23 cellular contexts compared by ENCODE assay signal in the genomic region with DNA sequence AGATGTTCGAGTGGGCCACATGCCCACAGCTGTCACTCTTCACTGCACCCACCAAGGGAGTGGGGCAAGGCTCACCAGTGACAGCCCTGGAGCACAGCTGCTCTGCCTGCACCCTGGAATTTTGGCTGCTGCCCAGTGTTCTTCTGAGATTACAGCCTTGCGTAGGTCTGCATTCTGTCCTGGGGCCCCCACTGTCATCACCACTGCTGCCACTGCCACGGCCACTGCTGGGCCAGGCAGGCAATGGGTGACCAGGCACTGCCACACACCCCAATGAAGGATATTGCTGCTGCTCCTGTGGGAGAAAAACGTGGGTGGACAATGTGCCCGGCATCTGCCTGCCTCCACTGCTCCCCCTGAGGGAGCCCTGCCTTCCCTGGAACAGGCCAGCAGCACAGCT.
"Had no signal": no experiment of that assay in that cellular context is flagged by ENCODE, and none has a peak within 500 bp of the region (broad histone marks: within the 10 kb centered on the region; RNA-seq: fewer than 3 reads in every experiment).

No MANE protein-coding gene starts in this region.

- H3K4me1 ChIP-seq: Peyer's patch had no signal

- H3K36me3 ChIP-seq: brain microvascular endothelial cell, cardiac muscle cell, Peyer's patch had no signal

- H3K4me3 ChIP-seq: cardiac muscle cell, Peyer's patch had no signal

- ATAC-seq: activated T-cell treated with anti-CD3 and anti-CD28 coated beads, Interleukin-2, amount 50 U/mL, for 4 hours; T-cell had no signal

- DNase-seq: activated B cell treated with CpG ODN at 0.5 μM for 24 hours; activated CD4-positive, alpha-beta memory T cell treated with anti-CD3 and anti-CD28 coated beads for 36 hours; activated CD4-positive, alpha-beta T cell treated with anti-CD3 and anti-CD28 coated beads, Interleukin-2, amount 10 ng/mL, durations not matched to agents 7 days and 5 days; activated CD8-positive, alpha-beta memory T cell treated with anti-CD3 and anti-CD28 coated beads for 24 hours; activated gamma-delta T cell; activated naive CD4-positive, alpha-beta T cell treated with anti-CD3 and anti-CD28 coated beads, Interleukin-2, amount 10 ng/mL, durations not matched to agents 7 days and 5 days; activated naive CD8-positive, alpha-beta T cell treated with anti-CD3 and anti-CD28 coated beads for 36 hours; activated T-cell treated with anti-CD3 and anti-CD28 coated beads, Interleukin-2, amount 50 U/mL, for 4 hours; brain microvascular endothelial cell; IMR-90; KG1; NCI-H1092; NCI-H1417 treated with DMSO at 0.1 percent for 48 hours; NCI-H1694 treated with DMSO at 0.1 percent for 48 hours; NCI-H2029 treated with DMSO at 0.1 percent for 48 hours; NCI-H524; SHP77 treated with DMSO at 0.1 percent for 48 hours; T-cell; T-helper 2 cell; T1000 had no signal

- H3K27me3 ChIP-seq: brain microvascular endothelial cell, cardiac muscle cell, Peyer's patch had no signal

- H3K27ac ChIP-seq: brain microvascular endothelial cell, cardiac muscle cell, Peyer's patch, RWPE1 had no signal
